ENCODE assay signal across 26 cellular contexts in genomic region chr12:68200854-68201253, GRCh38. TPM values are rescaled to one million over a fixed set of nuclear protein-coding genes. Genes with fewer than 3 reads are reported as not detected.
DNase-seq lines count a peak whose midpoint lies in the region; ATAC-seq and TF ChIP-seq lines count a peak whose summit lies in the region.
"Had no signal": no experiment of that assay in that cellular context is flagged by ENCODE, and none has a peak within 500 bp of the region (broad histone marks: within the 10 kb centered on the region; RNA-seq: fewer than 3 reads in every experiment).

No MANE protein-coding gene starts in this region.

- no peaks in the 10 kb centered on the region for H3K27me3 Mint-ChIP-seq in T-helper 1 cell treated with Interleukin-12 subunit alpha and Interleukin-12 subunit beta and Interleukin-4 antibody, amounts not matched to agents 30 μg/mL and 1 μg/mL, for 36 hours (ENCODE audit: low read depth)
- H3K27me3 Mint-ChIP-seq in T-helper 2 cell treated with Interferon-gamma antibody and Interleukin-4, amounts not matched to agents 5 μg/mL and 100 μg/mL, for 36 hours (ENCODE audit: low read depth) = peaks cover 63% of the 10 kb centered on the region
- H3K27me3 Mint-ChIP-seq: central memory CD8-positive, alpha-beta T cell had no signal

- TF ChIP-seq CTCF in choroid plexus epithelial cell (conservative IDR thresholded peaks at IDR 0.05; ENCODE audit: low read depth, low read length) (no peak), mucosa of descending colon (IDR thresholded peaks at IDR 0.05) (no peak)

- H3K4me3 Mint-ChIP-seq in T-helper 1 cell treated with Interleukin-12 subunit alpha and Interleukin-12 subunit beta and Interleukin-4 antibody, amounts not matched to agents 30 μg/mL and 1 μg/mL, for 36 hours = peak overlapping the region; percentile 53
- peak overlapping the region; percentile 30 for H3K4me3 Mint-ChIP-seq in T-helper 2 cell treated with Interferon-gamma antibody and Interleukin-4, amounts not matched to agents 5 μg/mL and 100 μg/mL, for 36 hours
- H3K4me3 Mint-ChIP-seq: activated CD8-positive, alpha-beta memory T cell treated with anti-CD3 and anti-CD28 coated beads, Interleukin-2, amount 10 ng/mL, durations not matched to agents 7 days and 5 days; central memory CD8-positive, alpha-beta T cell; neural progenitor cell had no signal

- H3K4me1 ChIP-seq in mucosa of descending colon (ENCODE audit: low read depth) = no peaks in the 10 kb centered on the region
- H3K4me1 ChIP-seq: BE2C, upper lobe of right lung had no signal

- intact Hi-C loops in mucosa of descending colon (cut with DNase I, micrococcal nuclease) = no loop called here

- DNase-seq in T-helper 1 cell (no peak), H4 (ENCODE audit: low spot score) (peak; percentile 67), choroid plexus epithelial cell (ENCODE audit: low read depth) (peak; percentile 52), NCI-H69 (lab: John Stamatoyannopoulos, UW) (no peak), NCI-H1105 treated with DMSO at 0.1 percent for 48 hours (lab: John Stamatoyannopoulos, UW) (no peak), mucosa of descending colon (no peak)
- DNase-seq in T-helper 2 cell treated with Interferon-gamma antibody and Interleukin-4, amounts not matched to agents 5 μg/mL and 100 μg/mL, for 36 hours (ENCODE audit: low spot score) = no peak
- DNase-seq: 8988T; activated CD8-positive, alpha-beta memory T cell treated with anti-CD3 and anti-CD28 coated beads, Interleukin-2, amount 10 ng/mL, durations not matched to agents 7 days and 5 days; amniotic stem cell; BE2C; GDM1; IMR-90; left ventricle myocardium superior; NCI-H1930; NCI-H2227 treated with DMSO at 0.1 percent for 48 hours; spleen; stimulated activated CD4-positive, alpha-beta T cell treated with anti-CD3 and anti-CD28 coated beads, Interleukin-4, amount 100 ng/mL, for 4 hours; T1000; upper lobe of right lung had no signal

- no peaks in the 10 kb centered on the region for H3K9me3 ChIP-seq in mucosa of descending colon
- H3K9me3 ChIP-seq: BE2C, spleen, upper lobe of right lung had no signal

- no peaks in the 10 kb centered on the region for H3K36me3 ChIP-seq in mucosa of descending colon (ENCODE audit: low read depth)
- H3K36me3 ChIP-seq: BE2C, neural progenitor cell, spleen, upper lobe of right lung had no signal

- H3K36me3 Mint-ChIP-seq in T-helper 1 cell treated with Interleukin-12 subunit alpha and Interleukin-12 subunit beta and Interleukin-4 antibody, amounts not matched to agents 30 μg/mL and 1 μg/mL, for 36 hours (ENCODE audit: low read depth) = peaks cover 12% of the 10 kb centered on the region
- H3K36me3 Mint-ChIP-seq in T-helper 2 cell treated with Interferon-gamma antibody and Interleukin-4, amounts not matched to agents 5 μg/mL and 100 μg/mL, for 36 hours (ENCODE audit: low read depth) = no peaks in the 10 kb centered on the region
- H3K36me3 Mint-ChIP-seq: neural progenitor cell had no signal

- H3K9me3 Mint-ChIP-seq in T-helper 1 cell treated with Interleukin-12 subunit alpha and Interleukin-12 subunit beta and Interleukin-4 antibody, amounts not matched to agents 30 μg/mL and 1 μg/mL, for 36 hours = no peaks in the 10 kb centered on the region
- no peaks in the 10 kb centered on the region for H3K9me3 Mint-ChIP-seq in T-helper 2 cell treated with Interferon-gamma antibody and Interleukin-4, amounts not matched to agents 5 μg/mL and 100 μg/mL, for 36 hours
- H3K9me3 Mint-ChIP-seq: central memory CD8-positive, alpha-beta T cell; neural progenitor cell had no signal

- H3K4me3 ChIP-seq in choroid plexus epithelial cell (ENCODE audit: low read depth, low read length) = no peak overlapping the region
- H3K4me3 ChIP-seq in mucosa of descending colon = no peak overlapping the region
- H3K4me3 ChIP-seq: neural progenitor cell, spleen, upper lobe of right lung had no signal

- no peak for ATAC-seq in mucosa of descending colon
- ATAC-seq: activated CD4-positive, CD25-positive, alpha-beta regulatory T cell treated with anti-CD3 and anti-CD28 coated beads, Interleukin-2, amount 50 U/mL, for 24 hours; activated CD8-positive, alpha-beta memory T cell treated with anti-CD3 and anti-CD28 coated beads, Interleukin-2, amount 10 ng/mL, durations not matched to agents 7 days and 5 days; left ventricle myocardium superior; upper lobe of right lung had no signal

- peaks cover 61% of the 10 kb centered on the region for H3K4me1 Mint-ChIP-seq in T-helper 1 cell treated with Interleukin-12 subunit alpha and Interleukin-12 subunit beta and Interleukin-4 antibody, amounts not matched to agents 30 μg/mL and 1 μg/mL, for 36 hours (ENCODE audit: low read depth)
- peaks cover 36% of the 10 kb centered on the region for H3K4me1 Mint-ChIP-seq in T-helper 2 cell treated with Interferon-gamma antibody and Interleukin-4, amounts not matched to agents 5 μg/mL and 100 μg/mL, for 36 hours (ENCODE audit: low read depth)

- H3K27ac Mint-ChIP-seq in T-helper 1 cell treated with Interleukin-12 subunit alpha and Interleukin-12 subunit beta and Interleukin-4 antibody, amounts not matched to agents 30 μg/mL and 1 μg/mL, for 36 hours = peak overlapping the region; percentile 38
- no peak overlapping the region for H3K27ac Mint-ChIP-seq in T-helper 2 cell treated with Interferon-gamma antibody and Interleukin-4, amounts not matched to agents 5 μg/mL and 100 μg/mL, for 36 hours
- H3K27ac Mint-ChIP-seq: neural progenitor cell had no signal

RNA-seq across cellular contexts. Expression of gene IL26, which starts 24.8 kb away (rescaled TPM):
- not detected in 2 replicates for total RNA-seq in H4 (2014; rRNA removed; shearing (Covaris generic))
- total RNA-seq in mucosa of descending colon = not detected
- total RNA-seq: fibroblast of villous mesenchyme, IMR-90, left ventricle myocardium superior, SK-MEL-5, upper lobe of right lung had no signal

RNA-seq across cellular contexts. Expression of gene IFNG, which starts 41.3 kb away (rescaled TPM):
- not detected in 2 replicates for total RNA-seq in H4 (2014; rRNA removed; shearing (Covaris generic))
- total RNA-seq in mucosa of descending colon = not detected
- total RNA-seq: fibroblast of villous mesenchyme, IMR-90, left ventricle myocardium superior, SK-MEL-5, upper lobe of right lung had no signal

RNA-seq across cellular contexts. Expression of gene IL22, which starts 52.5 kb away (rescaled TPM):
- not detected in 2 replicates for total RNA-seq in H4 (2014; rRNA removed; shearing (Covaris generic))
- total RNA-seq in mucosa of descending colon = not detected
- total RNA-seq: fibroblast of villous mesenchyme, IMR-90, left ventricle myocardium superior, SK-MEL-5, spleen, upper lobe of right lung had no signal

Comparison
In these comparisons a context has a peak if more than half of its experiments do, and no peak if none do; other contexts are left out.
1. DNase-seq: peak in H4 (single experiment) and choroid plexus epithelial cell (single experiment); none in T-helper 1 cell (0 of 5), T-helper 2 cell treated with Interferon-gamma antibody and Interleukin-4, amounts not matched to agents 5 μg/mL and 100 μg/mL, for 36 hours (single experiment), NCI-H69 (single experiment), NCI-H1105 treated with DMSO at 0.1 percent for 48 hours (single experiment) and mucosa of descending colon (0 of 3).